ENCODE assay signal across 13 cellular contexts in the genomic region with DNA sequence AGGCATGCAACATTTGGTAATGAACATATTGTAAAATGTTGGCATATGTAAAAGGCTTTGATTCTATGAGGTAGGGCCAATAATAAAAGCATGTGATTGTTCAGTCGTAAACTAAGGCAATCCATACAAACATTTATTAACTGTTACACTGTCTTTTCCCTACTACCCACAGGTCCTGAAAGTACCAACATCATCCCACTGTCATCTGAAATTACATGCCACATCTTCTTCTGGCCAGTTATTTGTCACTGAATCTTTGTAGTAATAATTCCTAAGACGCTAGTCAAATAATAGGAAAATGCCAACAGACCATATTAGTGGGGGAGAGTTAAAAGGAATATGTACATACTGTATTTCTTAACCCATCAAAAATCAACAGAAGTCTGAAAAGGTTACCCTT.
"Had no signal": no experiment of that assay in that cellular context is flagged by ENCODE, and none has a peak within 500 bp of the region (broad histone marks: within the 10 kb centered on the region; RNA-seq: fewer than 3 reads in every experiment).

No MANE protein-coding gene starts in this region.

- H3K27me3 Mint-ChIP-seq: activated B cell treated with CpG ODN at 0.5 μM for 24 hours; activated naive CD4-positive, alpha-beta T cell treated with anti-CD3 and anti-CD28 coated beads, Interleukin-2, amount 50 U/mL, for 24 hours; stimulated activated naive B cell treated with anti-CD40 and anti-IgM and Interleukin-4, amounts not matched to agents 10 μg/mL and 1 μg/mL and 100 μg/mL, for 72 hours had no signal

- DNase-seq: activated B cell treated with CpG ODN at 0.5 μM for 24 hours; activated T-cell treated with anti-CD3 and anti-CD28 coated beads, Interleukin-2, amount 50 U/mL, for 1 hour; amniotic stem cell; foreskin melanocyte; heart left ventricle; occipital lobe; spleen; stimulated activated CD4-positive, alpha-beta T cell treated with anti-CD3 and anti-CD28 coated beads, Interleukin-1b, Interleukin-23, amount 100 ng/mL, for 48 hours; stimulated activated naive B cell treated with anti-CD40 and anti-IgM and Interleukin-4, amounts not matched to agents 10 μg/mL and 1 μg/mL and 100 μg/mL, for 72 hours; upper lobe of left lung had no signal

- H3K9me3 ChIP-seq: heart left ventricle, prostate gland, spleen, upper lobe of left lung had no signal

- H3K4me3 ChIP-seq: heart left ventricle, prostate gland, spleen, upper lobe of left lung had no signal

- H3K27me3 ChIP-seq: heart left ventricle, spleen, upper lobe of left lung had no signal

- H3K27ac ChIP-seq: heart left ventricle, prostate gland, spleen, upper lobe of left lung had no signal

- H3K27ac Mint-ChIP-seq: activated B cell treated with CpG ODN at 0.5 μM for 24 hours; activated naive CD4-positive, alpha-beta T cell treated with anti-CD3 and anti-CD28 coated beads, Interleukin-2, amount 50 U/mL, for 24 hours; stimulated activated naive B cell treated with anti-CD40 and anti-IgM and Interleukin-4, amounts not matched to agents 10 μg/mL and 1 μg/mL and 100 μg/mL, for 72 hours had no signal

- H3K36me3 ChIP-seq: heart left ventricle, prostate gland, spleen, upper lobe of left lung had no signal

- H3K9me3 Mint-ChIP-seq: activated B cell treated with CpG ODN at 0.5 μM for 24 hours; activated naive CD4-positive, alpha-beta T cell treated with anti-CD3 and anti-CD28 coated beads, Interleukin-2, amount 50 U/mL, for 24 hours; brain; stimulated activated naive B cell treated with anti-CD40 and anti-IgM and Interleukin-4, amounts not matched to agents 10 μg/mL and 1 μg/mL and 100 μg/mL, for 72 hours had no signal

- H3K4me1 ChIP-seq: prostate gland had no signal

- H3K36me3 Mint-ChIP-seq: brain had no signal

- H3K4me3 Mint-ChIP-seq: activated B cell treated with CpG ODN at 0.5 μM for 24 hours; activated naive CD4-positive, alpha-beta T cell treated with anti-CD3 and anti-CD28 coated beads, Interleukin-2, amount 50 U/mL, for 24 hours; stimulated activated naive B cell treated with anti-CD40 and anti-IgM and Interleukin-4, amounts not matched to agents 10 μg/mL and 1 μg/mL and 100 μg/mL, for 72 hours had no signal
